Comparison of ENCODE assay signal across 8 cellular contexts in the genomic region with DNA sequence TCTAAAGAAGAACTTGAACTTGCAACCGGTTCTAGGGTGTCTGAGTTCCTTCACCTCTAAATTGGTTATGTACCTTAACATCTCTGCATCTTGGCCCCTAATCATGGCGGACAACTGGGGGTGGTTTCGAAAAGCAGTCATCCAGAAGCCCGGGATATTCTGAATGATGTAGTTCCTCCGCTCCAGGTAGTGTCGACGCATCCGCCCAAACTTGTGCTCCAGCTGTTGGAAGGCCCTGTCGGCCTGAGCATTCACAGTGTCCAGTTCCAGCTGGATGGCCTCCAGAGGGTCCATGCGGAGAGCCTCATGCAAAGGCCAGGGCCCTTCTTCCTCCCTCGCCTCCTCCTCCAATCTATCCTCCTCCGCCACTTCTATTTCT. TPM values are rescaled to one million over a fixed set of nuclear protein-coding genes. Genes with fewer than 3 reads are reported as not detected.
DNase-seq lines count a peak whose midpoint lies in the region; ATAC-seq and TF ChIP-seq lines count a peak whose summit lies in the region.

No MANE protein-coding gene starts in this region.

- H3K36me3 ChIP-seq in ectodermal cell (ENCODE audit: control insufficient read depth, insufficient read depth, low read length) (no peaks in the 10 kb centered on the region), muscle layer of colon (ENCODE audit: insufficient read depth, low read length) (peaks cover 8% of the 10 kb centered on the region), vagina (peaks cover 0 to 8% of the 10 kb centered on the region in 2 donors)

- H3K4me1 Mint-ChIP-seq in activated CD4-positive, alpha-beta T cell treated with anti-CD3 and anti-CD28 coated beads for 36 hours = peaks cover 32% of the 10 kb centered on the region

- peaks cover 41% of the 10 kb centered on the region for H3K36me3 Mint-ChIP-seq in activated CD4-positive, alpha-beta T cell treated with anti-CD3 and anti-CD28 coated beads for 36 hours (ENCODE audit: low read depth)

- CTCF ChIA-PET in activated CD4-positive, alpha-beta T cell treated with anti-CD3 and anti-CD28 coated beads for 36 hours (lab: Charles Lee) = interaction anchor here (1.0 to 3.7 kb wide), 5 partner anchors 9 to 282 kb away, joined by 3 to 24 read pairs (median 5); no protein-coding TSS in a partner anchor

- ATAC-seq in activated CD4-positive, alpha-beta T cell treated with anti-CD3 and anti-CD28 coated beads for 36 hours = peak; percentile 1

- H3K27me3 ChIP-seq in ectodermal cell (ENCODE audit: control insufficient read depth, insufficient read depth, low read length, poor library complexity, severe bottlenecking) = no peaks in the 10 kb centered on the region
- no peaks in the 10 kb centered on the region for H3K27me3 ChIP-seq in muscle layer of colon (ENCODE audit: control insufficient read depth in 1 of 2, insufficient read depth in 2 of 2, low read length in 2 of 2)
- no peaks in the 10 kb centered on the region for H3K27me3 ChIP-seq in vagina

- H3K9ac ChIP-seq in muscle layer of colon (ENCODE audit: low read length) = peak overlapping the region; percentile 83

- no peaks in the 10 kb centered on the region for H3K9me3 Mint-ChIP-seq in activated CD4-positive, alpha-beta T cell treated with anti-CD3 and anti-CD28 coated beads for 36 hours (ENCODE audit: low read depth)

- peak overlapping the region; percentile 89 for H3K4me3 ChIP-seq in ectodermal cell (ENCODE audit: insufficient read depth, low read depth, low read length)
- H3K4me3 ChIP-seq in muscle layer of colon (ENCODE audit: low read depth in 1 of 2, low read length in 2 of 2) = peak overlapping the region; percentile 67 to 97
- peak overlapping the region; percentile 73 to 95 for H3K4me3 ChIP-seq in vagina

- H3K4me1 ChIP-seq in ectodermal cell (ENCODE audit: control insufficient read depth, insufficient read depth, low read length) (peaks cover 8% of the 10 kb centered on the region), muscle layer of colon (ENCODE audit: insufficient read depth, low read length) (peaks cover 46% of the 10 kb centered on the region), vagina (peaks cover 62% of the 10 kb centered on the region)

- no peaks in the 10 kb centered on the region for H3K9me3 ChIP-seq in ectodermal cell (ENCODE audit: control insufficient read depth, low read length)
- no peaks in the 10 kb centered on the region for H3K9me3 ChIP-seq in muscle layer of colon (ENCODE audit: low read length)
- H3K9me3 ChIP-seq in vagina = no peaks in the 10 kb centered on the region

- H3K27me3 Mint-ChIP-seq in activated CD4-positive, alpha-beta T cell treated with anti-CD3 and anti-CD28 coated beads for 36 hours = no peaks in the 10 kb centered on the region

- DNase-seq in activated CD4-positive, alpha-beta T cell treated with anti-CD3 and anti-CD28 coated beads for 36 hours = peak; percentile 52
- no peak for DNase-seq in activated CD4-positive, alpha-beta T cell treated with anti-CD3 and anti-CD28 coated beads for 1 hour
- DNase-seq in RKO (ENCODE audit: low spot score) = peak; percentile 72
- no peak for DNase-seq in vagina (ENCODE audit: extremely low spot score in 2 of 2)
- no peak for DNase-seq in globus pallidus (ENCODE audit: low spot score)
- no peak for DNase-seq in DMS79 treated with DMSO at 0.1 percent for 48 hours (lab: John Stamatoyannopoulos, UW)

- TF ChIP-seq CTCF in vagina (IDR thresholded peaks at IDR 0.05) = no peak

- intact Hi-C loops in activated CD4-positive, alpha-beta T cell treated with anti-CD3 and anti-CD28 coated beads for 36 hours (cut with DNase I, micrococcal nuclease) = loop anchor here (1.0 to 10.0 kb wide), 8 partner anchors 25 to 402 kb away; a partner anchor contains a TSS
- intact Hi-C loops in vagina (cut with DNase I) = no loop called here

- no peak for TF ChIP-seq POLR2A in vagina (IDR thresholded peaks at IDR 0.05)

- peak overlapping the region; percentile 98 for H3K27ac Mint-ChIP-seq in activated CD4-positive, alpha-beta T cell treated with anti-CD3 and anti-CD28 coated beads for 36 hours

- H3K4me3 Mint-ChIP-seq in activated CD4-positive, alpha-beta T cell treated with anti-CD3 and anti-CD28 coated beads for 36 hours = peak overlapping the region; percentile 93

- 54 to 57% methylated on average over 12 of the region's 12 CpGs for WGBS in ectodermal cell, 2 experiments

- POLR2A ChIA-PET in activated CD4-positive, alpha-beta T cell treated with anti-CD3 and anti-CD28 coated beads for 36 hours (lab: Charles Lee) = interaction anchor here (0.8 to 1.4 kb wide), 3 partner anchors 11 to 25 kb away, joined by 3 to 5 read pairs (median 4); a partner anchor contains a TSS

- no peak overlapping the region for H3K27ac ChIP-seq in ectodermal cell (ENCODE audit: insufficient read depth, low read depth, low read length, poor library complexity, severe bottlenecking)
- H3K27ac ChIP-seq in muscle layer of colon (ENCODE audit: low read depth, low read length) = peak overlapping the region; percentile 98
- peak overlapping the region; percentile 99 for H3K27ac ChIP-seq in vagina

RNA-seq across cellular contexts. Expression of a gene that starts 0.9 kb away (rescaled TPM):
- 10 to 100 TPM; 37.5 to 38.2 TPM for total RNA-seq in activated CD4-positive, alpha-beta T cell treated with anti-CD3 and anti-CD28 coated beads for 36 hours
- polyA plus RNA-seq in ectodermal cell (2013, experiment 1 of 4) = 74.6 TPM
- 78.8 TPM for polyA plus RNA-seq in ectodermal cell (2013, experiment 2 of 4)
- 58.1 TPM for polyA plus RNA-seq in ectodermal cell (2013, experiment 3 of 4)
- 64.3 TPM for polyA plus RNA-seq in ectodermal cell (2013, experiment 4 of 4)
- total RNA-seq in vagina = 41.0 TPM

RNA-seq across cellular contexts. Expression of a gene that starts 25.0 kb away (rescaled TPM):
- total RNA-seq in activated CD4-positive, alpha-beta T cell treated with anti-CD3 and anti-CD28 coated beads for 36 hours = 10 to 100 TPM in 1 of 2 experiments, 1 to 10 TPM in 1; 9.4 to 10.8 TPM
- polyA plus RNA-seq in ectodermal cell (2013, experiment 1 of 4) = 43.1 TPM
- 44.2 TPM for polyA plus RNA-seq in ectodermal cell (2013, experiment 2 of 4)
- 37.0 TPM for polyA plus RNA-seq in ectodermal cell (2013, experiment 3 of 4)
- polyA plus RNA-seq in ectodermal cell (2013, experiment 4 of 4) = 43.0 TPM
- total RNA-seq in vagina = 11.8 TPM

Comparison
In these comparisons a context has a peak if more than half of its experiments do, and no peak if none do; other contexts are left out.
1. DNase-seq: peak in activated CD4-positive, alpha-beta T cell treated with anti-CD3 and anti-CD28 coated beads for 36 hours (single experiment) and RKO (single experiment); none in activated CD4-positive, alpha-beta T cell treated with anti-CD3 and anti-CD28 coated beads for 1 hour (single experiment), vagina (0 of 2), globus pallidus (single experiment) and DMS79 treated with DMSO at 0.1 percent for 48 hours (single experiment).
2. Peak in every context shown above with its lines, with median percentiles within 50 percentile points of each other: H3K4me3 ChIP-seq.